Comparison of ENCODE assay signal across 18 cellular contexts in genomic region chr6:25627001-25627400, GRCh38. TPM values are rescaled to one million over a fixed set of nuclear protein-coding genes. Genes with fewer than 3 reads are reported as not detected.
A peak's percentile ranks its signal among the peaks of the same experiment; 100 is the strongest.
DNase-seq lines count a peak whose midpoint lies in the region; ATAC-seq and TF ChIP-seq lines count a peak whose summit lies in the region.
"Had no signal": no experiment of that assay in that cellular context is flagged by ENCODE, and none has a peak within 500 bp of the region (broad histone marks: within the 10 kb centered on the region; RNA-seq: fewer than 3 reads in every experiment).

No MANE protein-coding gene starts in this region.

- TF ChIP-seq CTCF in H9 (conservative IDR thresholded peaks at IDR 0.05) (no peak), RWPE1 (conservative IDR thresholded peaks at IDR 0.05; ENCODE audit: low read depth) (no peak), foreskin keratinocyte (conservative IDR thresholded peaks at IDR 0.05) (no peak)
- TF ChIP-seq CTCF in CD8-positive, alpha-beta T cell (IDR thresholded peaks at IDR 0.05) = no peak

- POLR2A ChIA-PET in RWPE1 (lab: Yijun Ruan, JAX; ENCODE audit: low non-redundant PET) = no interaction called here
- POLR2A ChIA-PET in CD8-positive, alpha-beta T cell (lab: Charles Lee) = no interaction called here

- H3K27me3 ChIP-seq in H9 (ENCODE audit: insufficient read depth, low read length) (no peaks in the 10 kb centered on the region; the same call in 1 of the 2 replicates), foreskin keratinocyte (peaks cover 14% of the 10 kb centered on the region)
- H3K27me3 ChIP-seq in CD8-positive, alpha-beta T cell (ENCODE audit: insufficient read depth, low read length) = no peaks in the 10 kb centered on the region

- no peak overlapping the region for H3K9ac ChIP-seq in H9 (ENCODE audit: extremely low read depth, insufficient read length, low read length)
- H3K9ac ChIP-seq: KMS-11 had no signal

- H3T11ph ChIP-seq in H9 (ENCODE audit: low read length) = no peak overlapping the region

- H3K27ac ChIP-seq in H9 (ENCODE audit: insufficient read length, low read depth, low read length) (no peak overlapping the region), RWPE1 (no peak overlapping the region), foreskin keratinocyte (no peak overlapping the region)
- H3K27ac ChIP-seq in CD8-positive, alpha-beta T cell (ENCODE audit: low read depth, low read length) = no peak overlapping the region
- H3K27ac ChIP-seq: KMS-11, SK-N-MC had no signal

- no peak overlapping the region for H3K14ac ChIP-seq in H9 (ENCODE audit: insufficient read depth, low read length)

- no peak overlapping the region for H4K8ac ChIP-seq in H9 (replicated peaks; ENCODE audit: insufficient read length, low read depth, low read length)

- H3K4me1 Mint-ChIP-seq in H9 = peaks cover 40 to 49% of the 10 kb centered on the region in 2 experiments
- H3K4me1 Mint-ChIP-seq in CD8-positive, alpha-beta T cell (ENCODE audit: low read depth) = no peaks in the 10 kb centered on the region
- H3K4me1 Mint-ChIP-seq: T-cell had no signal

- H3K4me2 ChIP-seq in H9 (ENCODE audit: insufficient read depth, insufficient read length, low read length) = no peak overlapping the region
- H3K4me2 ChIP-seq: KMS-11 had no signal

- no peaks in the 10 kb centered on the region for H3K36me3 ChIP-seq in CD8-positive, alpha-beta T cell (ENCODE audit: insufficient read depth, low read length)

- intact Hi-C loops in CD8-positive, alpha-beta T cell (cut with DNase I, micrococcal nuclease) = no loop called here

- no peak overlapping the region for H3K18ac ChIP-seq in H9 (ENCODE audit: insufficient read length, low read depth, low read length)

- no peak overlapping the region for H2AK5ac ChIP-seq in H9 (ENCODE audit: insufficient read length, low read length)

- ATAC-seq in foreskin keratinocyte (peak; percentile 85), GM19463 (IDR thresholded peaks at IDR 0.05; ENCODE audit: unreplicated experiment) (no peak)
- ATAC-seq in CD8-positive, alpha-beta T cell = no peak
- ATAC-seq: T-cell had no signal

- H4K20me1 ChIP-seq in H9 (ENCODE audit: control insufficient read depth, insufficient read depth, insufficient read length) = no peaks in the 10 kb centered on the region

- peaks cover 4% of the 10 kb centered on the region for H3K27me3 Mint-ChIP-seq in H9 (ENCODE audit: low read depth)
- H3K27me3 Mint-ChIP-seq in CD8-positive, alpha-beta T cell (ENCODE audit: low read depth) = peaks cover 27% of the 10 kb centered on the region

- H2BK12ac ChIP-seq in H9 (ENCODE audit: insufficient read length, low read depth, low read length) = no peak overlapping the region

- no peaks in the 10 kb centered on the region for H3K9me3 Mint-ChIP-seq in H9
- no peaks in the 10 kb centered on the region for H3K9me3 Mint-ChIP-seq in CD8-positive, alpha-beta T cell
- H3K9me3 Mint-ChIP-seq: T-cell had no signal

- H2BK120ac ChIP-seq in H9 (ENCODE audit: low read depth, low read length, poor library complexity, severe bottlenecking) = no peak overlapping the region

- no peak overlapping the region for H4K91ac ChIP-seq in H9 (ENCODE audit: insufficient read length, low read depth, low read length)

- H3K4me3 ChIP-seq in CD8-positive, alpha-beta T cell (ENCODE audit: low read depth, low read length) = no peak overlapping the region
- H3K4me3 ChIP-seq: SK-N-MC had no signal

- DNase-seq in DMS53 treated with DMSO at 0.1 percent for 48 hours (lab: John Stamatoyannopoulos, UW; ENCODE audit: unreplicated experiment) (peak; percentile 6), H9 (peak; percentile 66), RWPE1 (ENCODE audit: low spot score) (peak; percentile 20), foreskin keratinocyte (peak in 1 of 2 donors; percentile 51), NCI-H2227 treated with DMSO at 0.1 percent for 48 hours (lab: John Stamatoyannopoulos, UW) (no peak), AG08395 (ENCODE audit: low spot score) (no peak)
- DNase-seq in CD8-positive, alpha-beta T cell = no peak
- DNase-seq: ACHN, DMS79 treated with DMSO at 0.1 percent for 48 hours, NCI-H1436, NCI-H69, Right ventricle myocardium superior, T-cell, T1000 had no signal

- H2BK20ac ChIP-seq in H9 (ENCODE audit: low read depth, low read length, poor library complexity, severe bottlenecking) = no peak overlapping the region

- H3K9me3 ChIP-seq in H9 (ENCODE audit: control insufficient read depth, low read depth, low read length) = no peaks in the 10 kb centered on the region
- H3K9me3 ChIP-seq in CD8-positive, alpha-beta T cell (ENCODE audit: low read length) = no peaks in the 10 kb centered on the region

- no peak overlapping the region for H3K4me3 Mint-ChIP-seq in H9
- H3K4me3 Mint-ChIP-seq in CD8-positive, alpha-beta T cell = no peak overlapping the region
- H3K4me3 Mint-ChIP-seq: T-cell had no signal

- H3K4me1 ChIP-seq in H9 (ENCODE audit: insufficient read depth, low read length) (peaks cover 3% of the 10 kb centered on the region; the same call in 1 of the 2 replicates), foreskin keratinocyte (no peaks in the 10 kb centered on the region)
- no peaks in the 10 kb centered on the region for H3K4me1 ChIP-seq in CD8-positive, alpha-beta T cell (ENCODE audit: insufficient read depth, low read length)

- H3K4ac ChIP-seq in H9 (ENCODE audit: low read depth, low read length) = no peak overlapping the region

- H2BK15ac ChIP-seq in H9 (ENCODE audit: low read depth, low read length) = no peak overlapping the region

- no peak overlapping the region for H3K56ac ChIP-seq in H9 (ENCODE audit: insufficient read length, low read depth, low read length)

- H3K36me3 Mint-ChIP-seq in H9 (ENCODE audit: insufficient read depth in 1 of 3, low read depth in 3 of 3) = peaks cover 0 to under 1% (median 0%) of the 10 kb centered on the region in 3 experiments; a peak in 1 of 7 replicates
- peaks cover under 1% of the 10 kb centered on the region for H3K36me3 Mint-ChIP-seq in CD8-positive, alpha-beta T cell
- H3K36me3 Mint-ChIP-seq: T-cell had no signal

- H2AFZ ChIP-seq in H9 (ENCODE audit: low read length) = peak overlapping the region; percentile 61

- no peaks in the 10 kb centered on the region for H3K79me1 ChIP-seq in H9 (ENCODE audit: insufficient read depth, low read depth, low read length, poor library complexity, severe bottlenecking)

- CTCF ChIA-PET in RWPE1 (lab: Yijun Ruan, JAX) = interaction anchor here (1.1 kb wide), 1 partner anchor 91 kb away, joined by 3 read pairs; no protein-coding TSS in a partner anchor
- CTCF ChIA-PET in CD8-positive, alpha-beta T cell (lab: Charles Lee) = no interaction called here

- H3K23me2 ChIP-seq in H9 (ENCODE audit: insufficient read length, low read depth, low read length, poor library complexity, severe bottlenecking) = no peaks in the 10 kb centered on the region

- H4K5ac ChIP-seq in H9 (ENCODE audit: insufficient read length, low read depth, low read length) = no peak overlapping the region

- no peak overlapping the region for H3K23ac ChIP-seq in H9 (ENCODE audit: insufficient read length, low read depth, low read length)

- WGBS in H9 (ENCODE audit: extremely low coverage, insufficient read length, low lambda C conversion rate) = no CpG with 5 or more reads among the region's 3 CpGs

- H3K79me2 ChIP-seq in H9 (ENCODE audit: insufficient read depth, low read length) = no peaks in the 10 kb centered on the region

- H2BK5ac ChIP-seq in H9 (ENCODE audit: insufficient read length, low read length) = no peak overlapping the region

- no peak overlapping the region for H3K27ac Mint-ChIP-seq in H9
- H3K27ac Mint-ChIP-seq in CD8-positive, alpha-beta T cell = no peak overlapping the region
- H3K27ac Mint-ChIP-seq: T-cell had no signal

RNA-seq across cellular contexts. Expression of gene SCGN, which starts 25.0 kb away (rescaled TPM):
- not detected in 2 replicates for total RNA-seq in H9 (2021)
- total RNA-seq in foreskin keratinocyte = not detected in 2 replicates
- polyA plus RNA-seq in foreskin keratinocyte = not detected in 2 replicates
- total RNA-seq in CD8-positive, alpha-beta T cell = not detected
- total RNA-seq: M059J, T-cell had no signal

Comparison
In these comparisons a context has a peak if more than half of its experiments do, and no peak if none do; other contexts are left out.
1. DNase-seq: peak in DMS53 treated with DMSO at 0.1 percent for 48 hours (single experiment), H9 (single experiment) and RWPE1 (single experiment); none in CD8-positive, alpha-beta T cell (0 of 7), NCI-H2227 treated with DMSO at 0.1 percent for 48 hours (single experiment) and AG08395 (single experiment).